In the genomic region with DNA sequence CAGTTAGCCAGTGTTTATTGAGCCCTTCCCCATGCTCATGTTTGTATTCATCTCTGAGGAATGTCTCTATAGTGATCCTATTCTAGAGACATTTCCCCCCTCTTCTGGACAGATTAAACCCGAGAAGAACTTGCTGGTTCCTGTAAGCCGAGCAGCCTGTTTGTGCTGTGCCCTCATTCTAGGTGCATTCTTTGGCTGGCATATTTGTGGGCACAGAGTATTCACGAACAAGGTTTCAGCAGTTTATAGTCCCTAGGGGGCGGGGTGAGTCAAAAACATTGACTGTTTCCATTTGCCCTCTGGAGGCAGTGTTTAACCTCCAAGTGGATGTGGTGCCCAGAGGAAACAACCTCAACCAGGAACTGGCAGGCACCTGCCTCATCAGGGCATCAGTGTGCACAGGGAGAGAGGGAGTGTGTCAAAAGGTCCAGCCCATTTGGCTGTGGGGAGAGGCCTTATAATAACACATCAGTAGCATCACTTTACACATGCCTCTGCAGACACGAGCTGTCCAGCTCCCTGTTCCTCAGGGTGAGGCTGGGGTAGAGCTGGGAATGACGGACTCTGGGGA, we compare ENCODE assay signal across 8 cellular contexts.
A peak's percentile ranks its signal among the peaks of the same experiment; 100 is the strongest.
DNase-seq lines count a peak whose midpoint lies in the region; ATAC-seq, FAIRE-seq and TF ChIP-seq lines count a peak whose summit lies in the region.

No MANE protein-coding gene starts in this region.

- H3K27me3 ChIP-seq in Peyer's patch (no peaks in the 10 kb centered on the region), H1 (replicated peaks in 1 of 4; ENCODE audit: control insufficient read depth in 3 of 4, extremely low read depth in 1 of 4, insufficient read depth in 3 of 4, low read length in 3 of 4) (no peaks in the 10 kb centered on the region), ascending aorta (no peaks in the 10 kb centered on the region)

- no peak overlapping the region for H3K23ac ChIP-seq in H1 (ENCODE audit: insufficient read length)

- H2BK120ac ChIP-seq in H1 (replicated peaks; ENCODE audit: low read depth, low read length) = no peak overlapping the region

- H3K36me3 ChIP-seq in Peyer's patch (peaks cover 0 to 6% (median 0%) of the 10 kb centered on the region in 3 donors), H1 (ENCODE audit: control insufficient read depth in 2 of 4, insufficient read depth in 4 of 4, low read length in 3 of 4) (no peaks in the 10 kb centered on the region), ascending aorta (no peaks in the 10 kb centered on the region)

- H3K14ac ChIP-seq in H1 (ENCODE audit: insufficient read length) = no peak overlapping the region

- H3K4me1 ChIP-seq in Peyer's patch = no peaks in the 10 kb centered on the region
- peaks cover 0 to 3% (median under 1%) of the 10 kb centered on the region in 4 experiments; a peak in 1 of 7 replicates for H3K4me1 ChIP-seq in H1 (replicated peaks in 1 of 4; ENCODE audit: control insufficient read depth in 3 of 4, insufficient read depth in 4 of 4, low read length in 3 of 4)
- H3K4me1 ChIP-seq in ascending aorta = no peaks in the 10 kb centered on the region

- peak in 4 of 6 experiments; percentile 12 to 51 (median 46) for TF ChIP-seq CTCF in Peyer's patch (IDR thresholded peaks at IDR 0.05)
- peak; percentile 52 to 99 (median 91) for TF ChIP-seq CTCF in H1 (IDR thresholded peaks at IDR 0.05; ENCODE audit: control extremely low read depth in 1 of 3, insufficient read depth in 1 of 3, low read depth in 1 of 3, low read length in 3 of 3)
- TF ChIP-seq CTCF in osteocyte (IDR thresholded peaks at IDR 0.05) = peak; percentile 58
- no peak for TF ChIP-seq CTCF in ascending aorta (IDR thresholded peaks at IDR 0.05)

- intact Hi-C loops in ascending aorta (cut with DNase I) = no loop called here

- H3K4ac ChIP-seq in H1 (replicated peaks; ENCODE audit: insufficient read length, low read depth, low read length) = no peak overlapping the region

- no peak for TF ChIP-seq POLR2A in Peyer's patch (IDR thresholded peaks at IDR 0.05)
- no peak for TF ChIP-seq POLR2A in H1 (IDR thresholded peaks at IDR 0.05; ENCODE audit: control extremely low read depth in 1 of 2, low read depth in 2 of 2, low read length in 2 of 2)

- no peak overlapping the region for H3K27ac ChIP-seq in Peyer's patch
- H3K27ac ChIP-seq in H1 (ENCODE audit: low read depth, low read length) = no peak overlapping the region
- H3K27ac ChIP-seq in ascending aorta = no peak overlapping the region

- no peak overlapping the region for H4K5ac ChIP-seq in H1 (ENCODE audit: insufficient read length, low read depth, low read length)

- TF ChIP-seq RAD21 in H1 (IDR thresholded peaks at IDR 0.05 in 1 of 2, conservative IDR thresholded peaks at IDR 0.05 in 1 of 2; ENCODE audit: low read depth in 2 of 2, low read length in 2 of 2) = peak; percentile 79 to 81

- H3K4me2 ChIP-seq in H1 (ENCODE audit: insufficient read depth in 1 of 2, low read depth in 2 of 2, low read length in 2 of 2) = no peak overlapping the region

- H3K56ac ChIP-seq in H1 (replicated peaks; ENCODE audit: insufficient read length, low read depth, low read length) = no peak overlapping the region

- no peak overlapping the region for H2AFZ ChIP-seq in H1 (ENCODE audit: low read length)

- DNase-seq in DMS79 (lab: John Stamatoyannopoulos, UW) (peak; percentile 81), HuH-7 (ENCODE audit: low spot score) (peak; percentile 59), Peyer's patch (peak in 2 of 3 donors; percentile 42 to 49), H1 (ENCODE audit: low read depth in 1 of 2, low spot score in 2 of 2) (peak; percentile 21 to 71), osteocyte (ENCODE audit: extremely low spot score, unreplicated experiment) (peak; percentile 88), ascending aorta (ENCODE audit: low spot score in 2 of 2) (no peak)

- POLR2A ChIA-PET in H1 (lab: Charles Lee; ENCODE audit: partially characterized antibody) = interaction anchor here (0.7 to 1.2 kb wide), 2 partner anchors 174 to 771 kb away, joined by 4 read pairs; no protein-coding TSS in a partner anchor

- H4K91ac ChIP-seq in H1 (replicated peaks; ENCODE audit: insufficient read length, low read length) = no peak overlapping the region

- peaks cover 29% of the 10 kb centered on the region for H3K4me1 Mint-ChIP-seq in osteocyte (ENCODE audit: unreplicated experiment)

- H2BK5ac ChIP-seq in H1 (ENCODE audit: low read depth, low read length) = no peak overlapping the region

- H3K36me3 Mint-ChIP-seq in osteocyte (ENCODE audit: unreplicated experiment) = no peaks in the 10 kb centered on the region

- no peaks in the 10 kb centered on the region for H3K79me1 ChIP-seq in H1 (ENCODE audit: low read depth, low read length)

- no peaks in the 10 kb centered on the region for H3K79me2 ChIP-seq in H1 (ENCODE audit: control insufficient read depth in 1 of 2, insufficient read depth in 2 of 2, low read length in 2 of 2)

- no peak overlapping the region for H3K4me3 Mint-ChIP-seq in osteocyte (ENCODE audit: unreplicated experiment)

- no peak overlapping the region for H3K4me3 ChIP-seq in Peyer's patch
- H3K4me3 ChIP-seq in H1 (ENCODE audit: extremely low read depth in 1 of 4, insufficient read depth in 2 of 4, low read depth in 3 of 4, low read length in 4 of 4) = no peak overlapping the region
- H3K4me3 ChIP-seq in ascending aorta = no peak overlapping the region

- H2BK15ac ChIP-seq in H1 (ENCODE audit: low read length) = no peak overlapping the region

- FAIRE-seq in H1 (lab: Jason Lieb, UNC) = no peak

- H3K27ac Mint-ChIP-seq in osteocyte (ENCODE audit: unreplicated experiment) = peak overlapping the region; percentile 83

- H3K9me3 ChIP-seq in Peyer's patch (no peaks in the 10 kb centered on the region), H1 (ENCODE audit: insufficient read depth in 2 of 2, low read depth in 1 of 2, low read length in 1 of 2) (peaks cover 0 to 2% of the 10 kb centered on the region in 2 experiments; a peak in 1 of 4 replicates), ascending aorta (no peaks in the 10 kb centered on the region)

- peaks cover 0 to 5% of the 10 kb centered on the region in 2 experiments for H4K20me1 ChIP-seq in H1 (replicated peaks in 1 of 2; ENCODE audit: control insufficient read depth in 1 of 2, insufficient read depth in 2 of 2, low read length in 2 of 2)

- no peak overlapping the region; the same call in 1 of the 2 replicates for H2BK20ac ChIP-seq in H1 (ENCODE audit: low read length)

- H3K18ac ChIP-seq in H1 (ENCODE audit: extremely low read depth, low read length) = no peak overlapping the region

- no peaks in the 10 kb centered on the region for H3K27me3 Mint-ChIP-seq in osteocyte (ENCODE audit: unreplicated experiment)

- H4K8ac ChIP-seq in H1 (ENCODE audit: extremely low read depth, insufficient read depth, low read length) = no peak overlapping the region

- no peaks in the 10 kb centered on the region for H3K9me3 Mint-ChIP-seq in osteocyte (ENCODE audit: unreplicated experiment)

- H3K9ac ChIP-seq in H1 (replicated peaks in 1 of 4; ENCODE audit: extremely low read depth in 1 of 4, low read depth in 3 of 4, low read length in 3 of 4) = no peak overlapping the region

- TF ChIP-seq EP300 in H1 (IDR thresholded peaks at IDR 0.05; ENCODE audit: borderline replicate concordance in 1 of 2, low read depth in 2 of 2, low read length in 2 of 2) = no peak

- ATAC-seq in GM19438 (IDR thresholded peaks at IDR 0.05; ENCODE audit: low read depth, unreplicated experiment) = peak; percentile 79
- no peak for ATAC-seq in HG02840 (IDR thresholded peaks at IDR 0.05; ENCODE audit: low FRiP score, unreplicated experiment)

- CTCF ChIA-PET in H1 (lab: Charles Lee; ENCODE audit: partially characterized antibody) = interaction anchor here (0.6 to 3.3 kb wide), 58 partner anchors 9 to 1140 kb away, joined by 3 to 24 read pairs (median 4); no protein-coding TSS in a partner anchor

- WGBS in H1 (ENCODE audit: extremely low coverage in 1 of 2, insufficient coverage in 1 of 2, insufficient read length in 1 of 2, insufficient replicate concordance in 2 of 2, low coverage in 1 of 2, low lambda C conversion rate in 2 of 2, missing lambda C conversion rate in 1 of 2), 2 experiments = 69% methylated on average over 6 of the region's 6 CpGs; no CpG with 5 or more reads in 1 of the 2 experiments

- peaks cover 2% of the 10 kb centered on the region; the same call in 1 of the 2 replicates for H3K23me2 ChIP-seq in H1 (ENCODE audit: low read depth, low read length)

- no peak overlapping the region for H2BK12ac ChIP-seq in H1 (ENCODE audit: low read depth, low read length)

- no peak overlapping the region for H2AK5ac ChIP-seq in H1 (ENCODE audit: low read depth, low read length)

TF ChIP-seq in H1, 55 proteins besides CTCF, POLR2A, EP300 and RAD21:
- TF ChIP-seq YY1 (IDR thresholded peaks at IDR 0.05; ENCODE audit: low read depth, low read length) = peak; percentile 57; the same call in 1 of the 2 replicates
- TF ChIP-seq CBX8 (IDR thresholded peaks at IDR 0.05; ENCODE audit: borderline replicate concordance, low read depth, low read length) = no peak
- no peak for TF ChIP-seq TCF12 (IDR thresholded peaks at IDR 0.05; ENCODE audit: low read depth, low read length)

Comparison
In these comparisons a context has a peak if more than half of its experiments do, and no peak if none do; other contexts are left out.
1. DNase-seq: peak in DMS79 (single experiment), HuH-7 (single experiment), Peyer's patch (2 of 3), H1 (2 of 2) and osteocyte (single experiment); none in ascending aorta (0 of 2).
2. CTCF ChIP-seq: peak in Peyer's patch (4 of 6), H1 (3 of 3) and osteocyte (single experiment); none in ascending aorta (0 of 3).